In the genomic region with DNA sequence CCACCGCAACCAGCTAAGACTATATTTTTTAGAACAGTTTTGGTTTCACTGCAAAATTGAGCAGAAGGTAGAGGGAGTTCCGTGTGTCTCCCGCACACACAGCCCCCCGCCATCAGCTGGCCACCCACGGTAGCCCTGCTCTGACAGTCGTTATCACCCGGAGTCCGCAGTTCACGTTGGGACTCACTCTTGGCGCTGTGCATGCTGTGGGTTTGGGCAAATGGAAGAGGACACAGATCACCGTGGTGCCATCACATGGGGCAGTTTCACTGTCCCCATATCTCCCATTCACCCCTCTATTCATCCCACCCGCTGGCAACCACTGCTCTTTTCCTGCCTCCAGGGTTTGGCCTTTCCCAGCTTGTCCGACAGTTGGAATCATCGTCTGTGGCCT, we compare ENCODE assay signal across 1 cellular context.
TF ChIP-seq lines count a peak whose summit lies in the region.

No MANE protein-coding gene starts in this region.

TF ChIP-seq in K562, 482 proteins besides CTCF, POLR2A, EP300 and RAD21 (continues in another document):
- no peak for TF ChIP-seq ZNF695 (CRISPR knock-in tag; IDR thresholded peaks at IDR 0.05)
- no peak for TF ChIP-seq MED1 (CRISPR knock-in tag; IDR thresholded peaks at IDR 0.05; ENCODE audit: borderline replicate concordance)
- TF ChIP-seq, protein P1, sequence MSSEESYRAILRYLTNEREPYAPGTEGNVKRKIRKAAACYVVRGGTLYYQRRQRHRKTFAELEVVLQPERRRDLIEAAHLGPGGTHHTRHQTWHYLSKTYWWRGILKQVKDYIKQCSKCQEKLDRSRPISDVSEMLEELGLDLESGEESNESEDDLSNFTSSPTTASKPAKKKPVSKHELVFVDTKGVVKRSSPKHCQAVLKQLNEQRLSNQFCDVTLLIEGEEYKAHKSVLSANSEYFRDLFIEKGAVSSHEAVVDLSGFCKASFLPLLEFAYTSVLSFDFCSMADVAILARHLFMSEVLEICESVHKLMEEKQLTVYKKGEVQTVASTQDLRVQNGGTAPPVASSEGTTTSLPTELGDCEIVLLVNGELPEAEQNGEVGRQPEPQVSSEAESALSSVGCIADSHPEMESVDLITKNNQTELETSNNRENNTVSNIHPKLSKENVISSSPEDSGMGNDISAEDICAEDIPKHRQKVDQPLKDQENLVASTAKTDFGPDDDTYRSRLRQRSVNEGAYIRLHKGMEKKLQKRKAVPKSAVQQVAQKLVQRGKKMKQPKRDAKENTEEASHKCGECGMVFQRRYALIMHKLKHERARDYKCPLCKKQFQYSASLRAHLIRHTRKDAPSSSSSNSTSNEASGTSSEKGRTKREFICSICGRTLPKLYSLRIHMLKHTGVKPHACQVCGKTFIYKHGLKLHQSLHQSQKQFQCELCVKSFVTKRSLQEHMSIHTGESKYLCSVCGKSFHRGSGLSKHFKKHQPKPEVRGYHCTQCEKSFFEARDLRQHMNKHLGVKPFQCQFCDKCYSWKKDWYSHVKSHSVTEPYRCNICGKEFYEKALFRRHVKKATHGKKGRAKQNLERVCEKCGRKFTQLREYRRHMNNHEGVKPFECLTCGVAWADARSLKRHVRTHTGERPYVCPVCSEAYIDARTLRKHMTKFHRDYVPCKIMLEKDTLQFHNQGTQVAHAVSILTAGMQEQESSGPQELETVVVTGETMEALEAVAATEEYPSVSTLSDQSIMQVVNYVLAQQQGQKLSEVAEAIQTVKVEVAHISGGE (CRISPR knock-in tag; IDR thresholded peaks at IDR 0.05): 0 out of 6 replicates have a peak, but pooled peaks of 1 of the 3 experiments have one; percentile 21
- no peak for TF ChIP-seq GABPB1 (CRISPR knock-in tag; IDR thresholded peaks at IDR 0.05)
- no peak for TF ChIP-seq RHOXF2B (CRISPR knock-in tag; conservative IDR thresholded peaks at IDR 0.05)
- no peak for TF ChIP-seq ARHGAP35 (IDR thresholded peaks at IDR 0.05; ENCODE audit: partially characterized antibody)
- 0 out of 2 replicates have a peak, but pooled peaks have one; percentile 37 for TF ChIP-seq ZNF584 (CRISPR knock-in tag; IDR thresholded peaks at IDR 0.05; ENCODE audit: low read depth)
- TF ChIP-seq SOX6 (IDR thresholded peaks at IDR 0.05): no peak
- no peak for TF ChIP-seq MLX (CRISPR knock-in tag; conservative IDR thresholded peaks at IDR 0.05)
- 0 out of 2 replicates have a peak, but pooled peaks have one; percentile 14 for TF ChIP-seq ZBTB40 (IDR thresholded peaks at IDR 0.05)
- no peak for TF ChIP-seq ZBTB40 (CRISPR knock-in tag; IDR thresholded peaks at IDR 0.05)
- peak; percentile 56; the same call in 1 of the 2 replicates for TF ChIP-seq L3MBTL2 (IDR thresholded peaks at IDR 0.05)
- no peak for TF ChIP-seq NR4A1 (CRISPR knock-in tag; IDR thresholded peaks at IDR 0.05)
- peak; percentile 65; the same call in 1 of the 2 replicates for TF ChIP-seq NR4A1 (tag; IDR thresholded peaks at IDR 0.05)
- no peak for TF ChIP-seq FIP1L1 (IDR thresholded peaks at IDR 0.05; ENCODE audit: low read depth, low read length, poor library complexity, severe bottlenecking)
- no peak for TF ChIP-seq TEAD1 (CRISPR knock-in tag; IDR thresholded peaks at IDR 0.05)
- no peak for TF ChIP-seq ZNF79 (CRISPR knock-in tag; IDR thresholded peaks at IDR 0.05; ENCODE audit: low read depth)
- no peak for TF ChIP-seq NR2C1 (IDR thresholded peaks at IDR 0.05)
- TF ChIP-seq NR2C1 (tag; IDR thresholded peaks at IDR 0.05): 0 out of 2 replicates have a peak, but pooled peaks have one; percentile 36
- TF ChIP-seq POLR3G (IDR thresholded peaks at IDR 0.05; ENCODE audit: extremely low read depth, insufficient read length, insufficient replicate concordance): no peak
- TF ChIP-seq CGGBP1 (CRISPR knock-in tag; IDR thresholded peaks at IDR 0.05): no peak
- TF ChIP-seq RUNX1 (IDR thresholded peaks at IDR 0.05; ENCODE audit: low read depth): no peak
- peak; percentile 6; the same call in 1 of the 2 replicates for TF ChIP-seq BHLHE40 (IDR thresholded peaks at IDR 0.05; ENCODE audit: low read length)
- TF ChIP-seq, protein P2, sequence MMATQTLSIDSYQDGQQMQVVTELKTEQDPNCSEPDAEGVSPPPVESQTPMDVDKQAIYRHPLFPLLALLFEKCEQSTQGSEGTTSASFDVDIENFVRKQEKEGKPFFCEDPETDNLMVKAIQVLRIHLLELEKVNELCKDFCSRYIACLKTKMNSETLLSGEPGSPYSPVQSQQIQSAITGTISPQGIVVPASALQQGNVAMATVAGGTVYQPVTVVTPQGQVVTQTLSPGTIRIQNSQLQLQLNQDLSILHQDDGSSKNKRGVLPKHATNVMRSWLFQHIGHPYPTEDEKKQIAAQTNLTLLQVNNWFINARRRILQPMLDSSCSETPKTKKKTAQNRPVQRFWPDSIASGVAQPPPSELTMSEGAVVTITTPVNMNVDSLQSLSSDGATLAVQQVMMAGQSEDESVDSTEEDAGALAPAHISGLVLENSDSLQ (IDR thresholded peaks at IDR 0.05): peak; percentile 9; the same call in 1 of the 2 replicates
- TF ChIP-seq, protein P3, sequence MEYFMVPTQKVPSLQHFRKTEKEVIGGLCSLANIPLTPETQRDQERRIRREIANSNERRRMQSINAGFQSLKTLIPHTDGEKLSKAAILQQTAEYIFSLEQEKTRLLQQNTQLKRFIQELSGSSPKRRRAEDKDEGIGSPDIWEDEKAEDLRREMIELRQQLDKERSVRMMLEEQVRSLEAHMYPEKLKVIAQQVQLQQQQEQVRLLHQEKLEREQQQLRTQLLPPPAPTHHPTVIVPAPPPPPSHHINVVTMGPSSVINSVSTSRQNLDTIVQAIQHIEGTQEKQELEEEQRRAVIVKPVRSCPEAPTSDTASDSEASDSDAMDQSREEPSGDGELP (CRISPR knock-in tag; IDR thresholded peaks at IDR 0.05; ENCODE audit: borderline replicate concordance): peak; percentile 62; the same call in 1 of the 2 replicates
- TF ChIP-seq, protein P4, sequence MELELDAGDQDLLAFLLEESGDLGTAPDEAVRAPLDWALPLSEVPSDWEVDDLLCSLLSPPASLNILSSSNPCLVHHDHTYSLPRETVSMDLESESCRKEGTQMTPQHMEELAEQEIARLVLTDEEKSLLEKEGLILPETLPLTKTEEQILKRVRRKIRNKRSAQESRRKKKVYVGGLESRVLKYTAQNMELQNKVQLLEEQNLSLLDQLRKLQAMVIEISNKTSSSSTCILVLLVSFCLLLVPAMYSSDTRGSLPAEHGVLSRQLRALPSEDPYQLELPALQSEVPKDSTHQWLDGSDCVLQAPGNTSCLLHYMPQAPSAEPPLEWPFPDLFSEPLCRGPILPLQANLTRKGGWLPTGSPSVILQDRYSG (tag; conservative IDR thresholded peaks at IDR 0.05; ENCODE audit: low read depth): 0 out of 2 replicates have a peak, but pooled peaks have one; percentile 23
- TF ChIP-seq SMARCA4 (IDR thresholded peaks at IDR 0.05): no peak
- TF ChIP-seq SMARCE1 (IDR thresholded peaks at IDR 0.05): 0 out of 2 replicates have a peak, but pooled peaks have one; percentile 13
- TF ChIP-seq RBM34 (IDR thresholded peaks at IDR 0.05; ENCODE audit: borderline replicate concordance, insufficient read depth, low read length): no peak
- TF ChIP-seq MYC (IDR thresholded peaks at IDR 0.05; ENCODE audit: low read depth, low read length): 0 out of 2 replicates have a peak, but pooled peaks have one; percentile 12
- no peak for TF ChIP-seq MYC (CRISPR knock-in tag; IDR thresholded peaks at IDR 0.05; ENCODE audit: borderline replicate concordance, low read depth)
- TF ChIP-seq HMG20B (CRISPR knock-in tag; IDR thresholded peaks at IDR 0.05): no peak
- no peak for TF ChIP-seq SMARCC2 (IDR thresholded peaks at IDR 0.05; ENCODE audit: low read depth)
- no peak for TF ChIP-seq NUFIP1 (IDR thresholded peaks at IDR 0.05; ENCODE audit: partially characterized antibody)
- TF ChIP-seq MTA1 (IDR thresholded peaks at IDR 0.05; ENCODE audit: borderline replicate concordance): peak; percentile 32; the same call in 1 of the 2 replicates
- peak; percentile 50; the same call in 1 of the 2 replicates for TF ChIP-seq ZNF592 (IDR thresholded peaks at IDR 0.05)
